1 cellular context compared by ENCODE assay signal in genomic region chr10:78033623-78034470, GRCh38.
A peak's percentile ranks its signal among the peaks of the same experiment; 100 is the strongest.
TF ChIP-seq lines count a peak whose summit lies in the region.

Gene RPS24, plus strand, starts transcription at chr10:78033863. Its CDS starts 39 bp downstream, at chr10:78033902.

TF ChIP-seq in HCT116, 20 proteins besides CTCF, POLR2A, EP300 and RAD21 (continued from another document):
- TF ChIP-seq REST (IDR thresholded peaks at IDR 0.05; ENCODE audit: low read depth), result no peak
- peak; percentile 92 for TF ChIP-seq MAX (IDR thresholded peaks at IDR 0.05)
- TF ChIP-seq YY1 (IDR thresholded peaks at IDR 0.05; ENCODE audit: extremely low read depth, insufficient replicate concordance, low read depth, low read length), result peak; percentile 89
TF ChIP-seq in HCT116: peak in this region for 8.
